In the genomic region with DNA sequence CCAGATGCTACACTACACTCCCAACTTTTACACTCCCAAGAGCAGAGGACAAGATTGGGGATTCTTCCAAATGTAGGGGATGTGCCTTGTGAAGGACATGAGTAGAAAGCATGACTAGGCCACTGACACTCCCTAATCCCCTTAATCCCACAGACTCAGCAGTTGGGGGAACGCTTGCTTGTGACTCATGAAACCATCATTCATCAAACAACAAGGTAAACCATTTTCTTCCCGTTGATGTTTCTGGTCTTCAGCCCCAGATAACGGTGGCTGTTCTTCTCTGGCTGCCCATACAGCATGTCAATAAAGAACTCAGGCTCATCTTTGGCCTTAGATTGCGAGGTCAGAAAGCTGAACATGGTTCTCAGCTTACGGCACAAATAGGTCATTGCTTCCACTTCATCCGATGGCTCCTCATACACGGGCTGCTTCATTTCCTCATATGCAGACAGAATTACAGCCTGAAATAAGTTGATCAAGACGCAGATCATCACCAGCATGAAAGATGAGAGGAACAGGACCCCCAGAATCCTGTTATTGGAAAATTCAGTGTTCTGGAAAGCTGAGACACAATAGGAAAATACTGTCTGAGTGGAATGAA, we compare ENCODE assay signal across 37 cellular contexts. TPM values are rescaled to one million over a fixed set of nuclear protein-coding genes. Genes with fewer than 3 reads are reported as not detected.
DNase-seq lines count a peak whose midpoint lies in the region; ATAC-seq, FAIRE-seq and TF ChIP-seq lines count a peak whose summit lies in the region.
"Had no signal": no experiment of that assay in that cellular context is flagged by ENCODE, and none has a peak within 500 bp of the region (broad histone marks: within the 10 kb centered on the region; RNA-seq: fewer than 3 reads in every experiment).

No MANE protein-coding gene starts in this region.

- H3K27me3 ChIP-seq in endothelial cell of umbilical vein (ENCODE audit: control insufficient read depth in 2 of 2, insufficient read depth in 2 of 2, low read length in 2 of 2): peaks cover 33 to 45% of the 10 kb centered on the region in 2 experiments
- H3K27me3 ChIP-seq: pancreas, right atrium auricular region, upper lobe of left lung had no signal

- H3K4me2 ChIP-seq in endothelial cell of umbilical vein (ENCODE audit: insufficient read depth, low read length): no peak overlapping the region

- CTCF ChIA-PET in endothelial cell of umbilical vein (lab: Charles Lee): no interaction called here

- POLR2A ChIA-PET in endothelial cell of umbilical vein (lab: Charles Lee): no interaction called here

- dilution Hi-C loops in endothelial cell of umbilical vein (cut with MboI; ENCODE audit: extremely low pct_ligation_motif_present, low sequenced_read_pairs): no loop called here

- no peak overlapping the region for H3K4me3 ChIP-seq in endothelial cell of umbilical vein (replicated peaks in 1 of 3; ENCODE audit: insufficient read depth in 1 of 3, low read depth in 1 of 3, low read length in 3 of 3)
- H3K4me3 ChIP-seq: HAP-1, lower lobe of right lung, pancreas, right atrium auricular region, upper lobe of left lung had no signal

- no peak overlapping the region for H3K9ac ChIP-seq in endothelial cell of umbilical vein (replicated peaks; ENCODE audit: extremely low read depth, insufficient read depth, low read length)

- H3K9me1 ChIP-seq in endothelial cell of umbilical vein (replicated peaks; ENCODE audit: control insufficient read depth, extremely low read depth, insufficient read depth, low read length): no peaks in the 10 kb centered on the region

- TF ChIP-seq POLR2A in endothelial cell of umbilical vein (IDR thresholded peaks at IDR 0.05; ENCODE audit: low read depth, low read length): no peak

- peaks cover 6% of the 10 kb centered on the region; the same call in 1 of the 2 replicates for H3K36me3 Mint-ChIP-seq in HFFc6 (ENCODE audit: low read depth)

- no peaks in the 10 kb centered on the region for H3K36me3 ChIP-seq in endothelial cell of umbilical vein (ENCODE audit: control insufficient read depth in 2 of 2, extremely low read depth in 1 of 2, insufficient read depth in 2 of 2, low read length in 2 of 2)
- H3K36me3 ChIP-seq: HAP-1, lower lobe of right lung, pancreas, right atrium auricular region, upper lobe of left lung had no signal

- peaks cover 5% of the 10 kb centered on the region; the same call in 1 of the 2 replicates for H3K9me3 Mint-ChIP-seq in HFFc6
- H3K9me3 Mint-ChIP-seq: stimulated activated memory B cell treated with anti-CD40 and anti-IgM and Interleukin-4, amounts not matched to agents 10 μg/mL and 1 μg/mL and 100 μg/mL, for 72 hours; T-helper 2 cell treated with Interferon-gamma antibody and Interleukin-4, amounts not matched to agents 5 μg/mL and 100 μg/mL, for 36 hours had no signal

- no peaks in the 10 kb centered on the region for H3K79me2 ChIP-seq in endothelial cell of umbilical vein (ENCODE audit: control insufficient read depth, insufficient read depth, low read length)

- no peaks in the 10 kb centered on the region for H4K20me1 ChIP-seq in endothelial cell of umbilical vein (replicated peaks; ENCODE audit: control insufficient read depth, extremely low read depth, insufficient read depth, low read length)

- intact Hi-C loops in endothelial cell of umbilical vein (cut with micrococcal nuclease): no loop called here

- TF ChIP-seq CTCF in HFFc6 (IDR thresholded peaks at IDR 0.05): no peak
- TF ChIP-seq CTCF in endothelial cell of umbilical vein (IDR thresholded peaks at IDR 0.05; ENCODE audit: extremely low read depth in 1 of 2, insufficient read depth in 1 of 2, low read depth in 1 of 2, low read length in 2 of 2): no peak

- H3K4me1 Mint-ChIP-seq in HFFc6 (ENCODE audit: low read depth): peaks cover 31% of the 10 kb centered on the region

- no peak overlapping the region for H3K27ac ChIP-seq in endothelial cell of umbilical vein (ENCODE audit: insufficient read depth, low read depth, low read length)
- H3K27ac ChIP-seq: lower lobe of right lung, pancreas, right atrium auricular region, upper lobe of left lung, VCaP had no signal

- H3K4me1 ChIP-seq in endothelial cell of umbilical vein (ENCODE audit: control insufficient read depth, extremely low read depth, insufficient read depth, low read length): no peaks in the 10 kb centered on the region
- H3K4me1 ChIP-seq: HAP-1 had no signal

- no peak overlapping the region for H2AFZ ChIP-seq in endothelial cell of umbilical vein (ENCODE audit: low read depth, low read length)

- H3K27ac Mint-ChIP-seq in HFFc6: peak overlapping the region; percentile 56
- H3K27ac Mint-ChIP-seq: activated naive CD8-positive, alpha-beta T cell treated with anti-CD3 and anti-CD28 coated beads, Interleukin-2, amount 50 U/mL, for 24 hours; nephron; stimulated activated memory B cell treated with anti-CD40 and anti-IgM and Interleukin-4, amounts not matched to agents 10 μg/mL and 1 μg/mL and 100 μg/mL, for 72 hours; T-helper 2 cell treated with Interferon-gamma antibody and Interleukin-4, amounts not matched to agents 5 μg/mL and 100 μg/mL, for 36 hours had no signal

- FAIRE-seq in RCC 7860 (lab: Jason Lieb, UNC): peak; percentile 45
- no peak for FAIRE-seq in endothelial cell of umbilical vein (lab: Jason Lieb, UNC)
- FAIRE-seq: pancreas had no signal

- DNase-seq in HFFc6: peak; percentile 55
- DNase-seq in RCC 7860 (ENCODE audit: low spot score): peak; percentile 45
- DNase-seq in endothelial cell of umbilical vein (ENCODE audit: low read depth, low spot score): no peak
- DNase-seq in myocyte (ENCODE audit: low read depth): peak; percentile 55
- no peak for DNase-seq in stimulated activated CD4-positive, alpha-beta T cell treated with anti-CD3 and anti-CD28 coated beads, Interleukin-2, amount 100 ng/mL, for 48 hours
- DNase-seq: ACHN; activated CD4-positive, alpha-beta T cell treated with anti-CD3 and anti-CD28 coated beads for 48 hours; activated CD8-positive, alpha-beta memory T cell treated with anti-CD3 and anti-CD28 coated beads for 24 hours; activated gamma-delta T cell treated with Interleukin-2 at 50 U/mL for 16 hours; activated naive CD8-positive, alpha-beta T cell treated with anti-CD3 and anti-CD28 coated beads, Interleukin-2, amount 50 U/mL, for 24 hours; activated T-cell treated with anti-CD3 and anti-CD28 coated beads, Interleukin-2, amount 50 U/mL, for 1 hour; dermis blood vessel endothelial cell; DMS153; GDM1; kidney glomerular epithelial cell; lower lobe of right lung; NCI-H1417; NCI-H2029 treated with DMSO at 0.1 percent for 48 hours; NCI-H2227 treated with DMSO at 0.1 percent for 48 hours; NCI-H69; pancreas; stimulated activated CD4-positive, alpha-beta T cell treated with anti-CD3 and anti-CD28 coated beads, Interleukin-12 subunit alpha, Interleukin-12 subunit beta, amount 100 ng/mL, for 4 hours; stimulated activated CD4-positive, alpha-beta T cell treated with anti-CD3 and anti-CD28 coated beads, Interleukin-4, amount 100 ng/mL, for 4 hours; substantia nigra; upper lobe of left lung had no signal

- H3K9me3 ChIP-seq in endothelial cell of umbilical vein (replicated peaks; ENCODE audit: control insufficient read depth, insufficient read depth, low read length): no peaks in the 10 kb centered on the region
- H3K9me3 ChIP-seq: lower lobe of right lung, pancreas, right atrium auricular region, upper lobe of left lung had no signal

- H3K27me3 Mint-ChIP-seq in HFFc6 (ENCODE audit: insufficient read depth): peaks cover 26% of the 10 kb centered on the region; the same call in 1 of the 2 replicates

- no TSS peak for BruUV-seq in endothelial cell of umbilical vein (replicated peaks; lab: Mats Ljungman, UMichigan)

- H3K4me3 Mint-ChIP-seq in HFFc6: no peak overlapping the region
- H3K4me3 Mint-ChIP-seq: activated naive CD8-positive, alpha-beta T cell treated with anti-CD3 and anti-CD28 coated beads, Interleukin-2, amount 50 U/mL, for 24 hours; nephron; stimulated activated memory B cell treated with anti-CD40 and anti-IgM and Interleukin-4, amounts not matched to agents 10 μg/mL and 1 μg/mL and 100 μg/mL, for 72 hours; T-helper 2 cell treated with Interferon-gamma antibody and Interleukin-4, amounts not matched to agents 5 μg/mL and 100 μg/mL, for 36 hours had no signal

- ATAC-seq in GM18909 (IDR thresholded peaks at IDR 0.05; ENCODE audit: poor library complexity, unreplicated experiment) (no peak), HG03378 (IDR thresholded peaks at IDR 0.05; ENCODE audit: unreplicated experiment) (no peak), HG03025 (IDR thresholded peaks at IDR 0.05; ENCODE audit: low FRiP score, unreplicated experiment) (no peak)
- ATAC-seq: activated naive CD8-positive, alpha-beta T cell treated with anti-CD3 and anti-CD28 coated beads, Interleukin-2, amount 50 U/mL, for 24 hours; lower lobe of right lung; pancreas; Right ventricle myocardium inferior; stimulated activated memory B cell treated with anti-CD40 and anti-IgM and Interleukin-4, amounts not matched to agents 10 μg/mL and 1 μg/mL and 100 μg/mL, for 72 hours had no signal

RNA-seq across cellular contexts. Expression of a gene that starts 6.4 kb away (rescaled TPM):
- total RNA-seq in HFFc6 (2021; fragmentation: NEBNext Ultra II Directional; extraction: Animal tissue kit (Norgen Biotek cat#: 25700)): 1 to 10 TPM; 6.4 to 9.3 (median 7.6) TPM
- total RNA-seq in endothelial cell of umbilical vein (8.5 and 9.7 TPM in 2 replicates), myocyte (11.6 and 21.3 TPM in 2 replicates)
- 8.9 and 9.9 TPM in 2 replicates for polyA plus RNA-seq in endothelial cell of umbilical vein
- polyA plus RNA-seq in endothelial cell of umbilical vein (2011; cell fraction: cytosol; rRNA removed): 8.4 and 8.5 TPM in 2 replicates
- 9.8 and 10.0 TPM in 2 replicates for polyA plus RNA-seq in endothelial cell of umbilical vein (2011; cell fraction: nucleus; rRNA removed)
- polyA plus RNA-seq in endothelial cell of umbilical vein (2012): 6.6 TPM in 2 replicates
- 2.3 and 2.8 TPM in 2 replicates for polyA minus RNA-seq in endothelial cell of umbilical vein
- polyA minus RNA-seq in endothelial cell of umbilical vein (2011; cell fraction: cytosol; rRNA and poly(A)+ RNA removed): 2.2 TPM
- polyA minus RNA-seq in endothelial cell of umbilical vein (2011; cell fraction: nucleus; rRNA and poly(A)+ RNA removed): 2.5 and 3.2 TPM in 2 replicates
- 10.9 TPM for polyA plus RNA-seq in myocyte (2012)

RNA-seq across cellular contexts. Expression of a gene that starts 6.7 kb away (rescaled TPM):
- total RNA-seq in HFFc6 (2021; fragmentation: NEBNext Ultra II Directional; extraction: Animal tissue kit (Norgen Biotek cat#: 25700)): not detected
- not detected in 2 replicates for total RNA-seq in endothelial cell of umbilical vein
- polyA plus RNA-seq in endothelial cell of umbilical vein: not detected in 2 replicates
- not detected in 2 replicates for polyA plus RNA-seq in endothelial cell of umbilical vein (2011; cell fraction: cytosol; rRNA removed)
- polyA plus RNA-seq in endothelial cell of umbilical vein (2011; cell fraction: nucleus; rRNA removed): not detected in 2 replicates
- polyA plus RNA-seq in endothelial cell of umbilical vein (2012): 0.03 TPM in 2 replicates
- polyA minus RNA-seq in endothelial cell of umbilical vein: not detected in 2 replicates
- polyA minus RNA-seq in endothelial cell of umbilical vein (2011; cell fraction: cytosol; rRNA and poly(A)+ RNA removed): not detected
- polyA minus RNA-seq in endothelial cell of umbilical vein (2011; cell fraction: nucleus; rRNA and poly(A)+ RNA removed): not detected in 2 replicates
- not detected in 2 replicates for total RNA-seq in myocyte
- 0.29 TPM for polyA plus RNA-seq in myocyte (2012)
- total RNA-seq: dermis blood vessel endothelial cell, lower lobe of right lung, MCF 10A had no signal
- polyA plus RNA-seq: BJ had no signal

RNA-seq across cellular contexts. Expression of a gene that starts 11.3 kb away (rescaled TPM):
- total RNA-seq in HFFc6 (2021; fragmentation: NEBNext Ultra II Directional; extraction: Animal tissue kit (Norgen Biotek cat#: 25700)): 10 to 100 TPM; 31.2 to 38.6 (median 36.6) TPM
- total RNA-seq in endothelial cell of umbilical vein: 33.1 and 39.7 TPM in 2 replicates
- polyA plus RNA-seq in endothelial cell of umbilical vein: 31.6 and 33.5 TPM in 2 replicates
- polyA plus RNA-seq in endothelial cell of umbilical vein (2011; cell fraction: cytosol; rRNA removed): 22.8 and 24.9 TPM in 2 replicates
- polyA plus RNA-seq in endothelial cell of umbilical vein (2011; cell fraction: nucleus; rRNA removed): 72.1 and 85.3 TPM in 2 replicates
- 14.4 and 16.5 TPM in 2 replicates for polyA plus RNA-seq in endothelial cell of umbilical vein (2012)
- 30.5 and 33.4 TPM in 2 replicates for polyA minus RNA-seq in endothelial cell of umbilical vein
- polyA minus RNA-seq in endothelial cell of umbilical vein (2011; cell fraction: cytosol; rRNA and poly(A)+ RNA removed): 50.4 TPM
- 21.8 and 30.4 TPM in 2 replicates for polyA minus RNA-seq in endothelial cell of umbilical vein (2011; cell fraction: nucleus; rRNA and poly(A)+ RNA removed)
- total RNA-seq in myocyte: 31.5 and 38.9 TPM in 2 replicates
- polyA plus RNA-seq in myocyte (2012): 14.6 TPM

RNA-seq across cellular contexts. Expression of a gene that starts 40.2 kb away (rescaled TPM):
- total RNA-seq in HFFc6 (2021; fragmentation: NEBNext Ultra II Directional; extraction: Animal tissue kit (Norgen Biotek cat#: 25700)): 10 to 100 TPM; 12.4 to 30.5 (median 27.9) TPM
- total RNA-seq in endothelial cell of umbilical vein (57.0 and 57.2 TPM in 2 replicates), myocyte (0.35 and 0.47 TPM in 2 replicates)
- polyA plus RNA-seq in endothelial cell of umbilical vein: 22.5 and 25.9 TPM in 2 replicates
- polyA plus RNA-seq in endothelial cell of umbilical vein (2011; cell fraction: cytosol; rRNA removed): 19.9 and 20.5 TPM in 2 replicates
- 53.4 and 57.7 TPM in 2 replicates for polyA plus RNA-seq in endothelial cell of umbilical vein (2011; cell fraction: nucleus; rRNA removed)
- polyA plus RNA-seq in endothelial cell of umbilical vein (2012): 9.6 and 24.0 TPM in 2 replicates
- 15.1 and 19.5 TPM in 2 replicates for polyA minus RNA-seq in endothelial cell of umbilical vein
- 23.9 TPM for polyA minus RNA-seq in endothelial cell of umbilical vein (2011; cell fraction: cytosol; rRNA and poly(A)+ RNA removed)
- polyA minus RNA-seq in endothelial cell of umbilical vein (2011; cell fraction: nucleus; rRNA and poly(A)+ RNA removed): 19.8 and 21.3 TPM in 2 replicates
- polyA plus RNA-seq in myocyte (2012): 0.54 TPM

Comparison
In these comparisons a context has a peak if more than half of its experiments do, and no peak if none do; other contexts are left out.
1. DNase-seq: peak in HFFc6 (single experiment), RCC 7860 (single experiment) and myocyte (single experiment); none in endothelial cell of umbilical vein (single experiment) and stimulated activated CD4-positive, alpha-beta T cell treated with anti-CD3 and anti-CD28 coated beads, Interleukin-2, amount 100 ng/mL, for 48 hours (0 of 2).